1 cellular context compared by ENCODE assay signal in the genomic region with DNA sequence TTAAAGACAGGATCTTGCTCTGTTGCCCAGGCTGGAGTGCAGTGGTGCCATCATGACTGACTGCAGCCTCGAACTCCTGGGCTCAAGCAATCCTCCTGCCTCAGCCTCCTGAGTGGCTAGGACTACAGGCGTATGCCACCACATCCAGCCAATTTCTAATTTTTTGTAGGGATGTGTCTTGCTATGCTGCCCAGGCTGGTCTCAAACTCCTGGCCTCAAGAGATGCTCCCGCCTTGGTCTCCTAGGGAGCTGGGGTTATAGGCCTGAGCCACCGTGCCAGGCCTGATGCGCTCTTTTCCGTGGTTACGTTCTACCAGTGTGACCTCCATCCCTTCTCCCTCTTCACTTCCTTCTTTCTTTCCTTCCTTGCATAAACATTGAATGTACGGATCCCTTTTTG.
A peak's percentile ranks its signal among the peaks of the same experiment; 100 is the strongest.
TF ChIP-seq lines count a peak whose summit lies in the region.

No MANE protein-coding gene starts in this region.

TF ChIP-seq in K562, 482 proteins besides CTCF, POLR2A, EP300 and RAD21:
- TF ChIP-seq SMC3 (conservative IDR thresholded peaks at IDR 0.05; ENCODE audit: insufficient read depth, low read depth, low read length), result no peak
- no peak for TF ChIP-seq HNRNPUL1 (IDR thresholded peaks at IDR 0.05; ENCODE audit: low read length)
- peak; percentile 80 for TF ChIP-seq ZNF121 (CRISPR knock-in tag; conservative IDR thresholded peaks at IDR 0.05)
- peak; percentile 1; the same call in 1 of the 2 replicates for TF ChIP-seq NFIC (IDR thresholded peaks at IDR 0.05)
- no peak for TF ChIP-seq HSF4 (CRISPR knock-in tag; IDR thresholded peaks at IDR 0.05; ENCODE audit: borderline replicate concordance)
- no peak for TF ChIP-seq TEAD1 (CRISPR knock-in tag; IDR thresholded peaks at IDR 0.05)
